In genomic region chr9:91913096-91913495, GRCh38 we compare ENCODE assay signal across 20 cellular contexts. TPM values are rescaled to one million over a fixed set of nuclear protein-coding genes. Genes with fewer than 3 reads are reported as not detected.
DNase-seq lines count a peak whose midpoint lies in the region; ATAC-seq and TF ChIP-seq lines count a peak whose summit lies in the region.
"Had no signal": no experiment of that assay in that cellular context is flagged by ENCODE, and none has a peak within 500 bp of the region (broad histone marks: within the 10 kb centered on the region; RNA-seq: fewer than 3 reads in every experiment).

No MANE protein-coding gene starts in this region.

- peaks cover 5% of the 10 kb centered on the region; the same call in 1 of the 2 replicates for H3K4me1 ChIP-seq in GM23248 (ENCODE audit: insufficient read depth)
- peaks cover 18% of the 10 kb centered on the region for H3K4me1 ChIP-seq in endodermal cell (ENCODE audit: control insufficient read depth, insufficient read depth, low read length)
- no peaks in the 10 kb centered on the region for H3K4me1 ChIP-seq in foreskin keratinocyte
- H3K4me1 ChIP-seq in stomach smooth muscle (ENCODE audit: control insufficient read depth, insufficient read depth, low read length): peaks cover 18% of the 10 kb centered on the region
- peaks cover 0 to 8% (median 0%) of the 10 kb centered on the region in 12 donors for H3K4me1 ChIP-seq in heart left ventricle
- peaks cover 2% of the 10 kb centered on the region for H3K4me1 ChIP-seq in right cardiac atrium (ENCODE audit: control insufficient read depth, insufficient read depth, low read length)
- H3K4me1 ChIP-seq: Caco-2, HAP-1 had no signal

- H3K4me1 Mint-ChIP-seq in endodermal cell: peaks cover 38% of the 10 kb centered on the region
- H3K4me1 Mint-ChIP-seq: B cell; CD4-positive, CD25-positive, alpha-beta regulatory T cell had no signal

- TF ChIP-seq CTCF in endodermal cell (conservative IDR thresholded peaks at IDR 0.05) (no peak), foreskin keratinocyte (conservative IDR thresholded peaks at IDR 0.05) (no peak), heart left ventricle (IDR thresholded peaks at IDR 0.05) (no peak)

- H4K20me1 ChIP-seq in GM23248 (ENCODE audit: insufficient read depth): no peaks in the 10 kb centered on the region
- H4K20me1 ChIP-seq: BLaER1 had no signal

- H3K79me2 ChIP-seq in GM23248 (ENCODE audit: insufficient read depth): peaks cover 12% of the 10 kb centered on the region; the same call in 1 of the 2 replicates

- no peaks in the 10 kb centered on the region for H3K9me3 ChIP-seq in GM23248 (ENCODE audit: low read depth)
- no peaks in the 10 kb centered on the region for H3K9me3 ChIP-seq in endodermal cell (ENCODE audit: control insufficient read depth, low read length)
- no peaks in the 10 kb centered on the region for H3K9me3 ChIP-seq in stomach smooth muscle (ENCODE audit: control insufficient read depth in 2 of 2, low read length in 2 of 2)
- H3K9me3 ChIP-seq in heart left ventricle: no peaks in the 10 kb centered on the region
- H3K9me3 ChIP-seq in right cardiac atrium (ENCODE audit: control insufficient read depth, low read length): no peaks in the 10 kb centered on the region
- H3K9me3 ChIP-seq: Caco-2, HAP-1 had no signal

- no peak overlapping the region for H3K27ac Mint-ChIP-seq in endodermal cell
- H3K27ac Mint-ChIP-seq: B cell; CD4-positive, CD25-positive, alpha-beta regulatory T cell; CD8-positive, alpha-beta T cell; HFFc6 had no signal

- no peak overlapping the region for H3K4me2 ChIP-seq in GM23248 (ENCODE audit: unreplicated experiment)

- peak; percentile 51 for ATAC-seq in foreskin keratinocyte
- ATAC-seq in heart left ventricle: no peak
- ATAC-seq in HG03097 (IDR thresholded peaks at IDR 0.05; ENCODE audit: low FRiP score, unreplicated experiment): no peak
- ATAC-seq in right cardiac atrium: no peak
- ATAC-seq: CD8-positive, alpha-beta T cell had no signal

- no peak overlapping the region for H3K27ac ChIP-seq in GM23248
- no peak overlapping the region for H3K27ac ChIP-seq in endodermal cell (ENCODE audit: low read depth, low read length)
- H3K27ac ChIP-seq in foreskin keratinocyte: no peak overlapping the region
- peak overlapping the region; percentile 18 for H3K27ac ChIP-seq in stomach smooth muscle (ENCODE audit: low read length)
- no peak overlapping the region for H3K27ac ChIP-seq in heart left ventricle
- no peak overlapping the region for H3K27ac ChIP-seq in right cardiac atrium (ENCODE audit: low read length)
- H3K27ac ChIP-seq: 22Rv1, BLaER1, C4-2B had no signal

- DNase-seq in GM23248: peak; percentile 19
- peak; percentile 2 for DNase-seq in endodermal cell
- DNase-seq in foreskin keratinocyte: peak in 1 of 2 donors; percentile 44
- no peak for DNase-seq in heart left ventricle
- no peak for DNase-seq in right cardiac atrium
- DNase-seq in mucosa of gallbladder (ENCODE audit: low spot score): no peak
- DNase-seq: Caco-2; CD4-positive, CD25-positive, alpha-beta regulatory T cell; CD8-positive, alpha-beta T cell; DMS153; DND-41; GOT3; HFFc6 had no signal

- H3K9ac ChIP-seq in GM23248 (no peak overlapping the region), endodermal cell (ENCODE audit: extremely low read depth, low read length, poor library complexity, severe bottlenecking) (no peak overlapping the region), stomach smooth muscle (ENCODE audit: low read length in 2 of 2) (no peak overlapping the region)
- H3K9ac ChIP-seq: BLaER1 had no signal

- H3K9me2 ChIP-seq in GM23248 (ENCODE audit: insufficient read depth): no peaks in the 10 kb centered on the region

- 45% methylated on average over 2 of the region's 2 CpGs for WGBS in GM23248 (ENCODE audit: low coverage in 1 of 2, low lambda C conversion rate in 2 of 2, missing lambda C conversion rate in 2 of 2), 2 experiments
- 93 to 94% methylated on average over 2 of the region's 2 CpGs for WGBS in endodermal cell (ENCODE audit: insufficient coverage in 1 of 2, insufficient read length in 1 of 2), 2 experiments
- 76 to 83% (median 83%) methylated on average over 2 of the region's 2 CpGs for WGBS in heart left ventricle, 4 donors
- 78% methylated on average over 2 of the region's 2 CpGs for WGBS in right cardiac atrium

- H3K27me3 ChIP-seq in GM23248 (replicated peaks; ENCODE audit: insufficient read depth) (no peaks in the 10 kb centered on the region), endodermal cell (ENCODE audit: control insufficient read depth, insufficient read depth, low read length, poor library complexity, severe bottlenecking) (no peaks in the 10 kb centered on the region), foreskin keratinocyte (no peaks in the 10 kb centered on the region), stomach smooth muscle (ENCODE audit: control insufficient read depth in 1 of 2, insufficient read depth in 2 of 2, low read length in 2 of 2) (no peaks in the 10 kb centered on the region), heart left ventricle (peaks cover 0 to 4% (median 0%) of the 10 kb centered on the region in 9 donors), right cardiac atrium (ENCODE audit: control insufficient read depth, insufficient read depth) (no peaks in the 10 kb centered on the region)
- H3K27me3 ChIP-seq: BLaER1 had no signal

- H3K4me3 Mint-ChIP-seq in endodermal cell: no peak overlapping the region
- H3K4me3 Mint-ChIP-seq: B cell; CD4-positive, CD25-positive, alpha-beta regulatory T cell; CD8-positive, alpha-beta T cell; HFFc6 had no signal

- intact Hi-C loops in heart left ventricle (cut with DNase I) (no loop called here), right cardiac atrium (cut with DNase I) (no loop called here)

- H2AFZ ChIP-seq in GM23248: no peak overlapping the region

- H3K27me3 Mint-ChIP-seq in endodermal cell (ENCODE audit: insufficient read depth): peaks cover 9% of the 10 kb centered on the region
- H3K27me3 Mint-ChIP-seq: CD4-positive, CD25-positive, alpha-beta regulatory T cell had no signal

- peaks cover 55% of the 10 kb centered on the region for H3K36me3 Mint-ChIP-seq in endodermal cell (ENCODE audit: low read depth)
- H3K36me3 Mint-ChIP-seq: CD4-positive, CD25-positive, alpha-beta regulatory T cell; CD8-positive, alpha-beta T cell had no signal

- H3K36me3 ChIP-seq in GM23248 (ENCODE audit: low read depth) (no peaks in the 10 kb centered on the region), endodermal cell (ENCODE audit: control insufficient read depth, insufficient read depth, low read length) (peaks cover 63% of the 10 kb centered on the region), stomach smooth muscle (ENCODE audit: control insufficient read depth in 2 of 2, insufficient read depth in 2 of 2, low read length in 2 of 2) (no peaks in the 10 kb centered on the region), heart left ventricle (no peaks in the 10 kb centered on the region)
- H3K36me3 ChIP-seq: BLaER1, HAP-1 had no signal

- in situ Hi-C loops in GM23248 (cut with MboI): no loop called here

- H3K4me3 ChIP-seq in GM23248 (no peak overlapping the region), endodermal cell (ENCODE audit: low read length) (no peak overlapping the region), stomach smooth muscle (ENCODE audit: low read length in 2 of 2) (no peak overlapping the region), heart left ventricle (no peak overlapping the region), right cardiac atrium (ENCODE audit: low read length) (no peak overlapping the region)
- H3K4me3 ChIP-seq: BLaER1, HAP-1 had no signal

- no peak for TF ChIP-seq POLR2A in heart left ventricle (IDR thresholded peaks at IDR 0.05)

- H3F3A ChIP-seq in GM23248 (ENCODE audit: insufficient read depth): no peaks in the 10 kb centered on the region

- no peaks in the 10 kb centered on the region for H3K9me3 Mint-ChIP-seq in endodermal cell
- H3K9me3 Mint-ChIP-seq: CD4-positive, CD25-positive, alpha-beta regulatory T cell; CD8-positive, alpha-beta T cell; HFFc6 had no signal

RNA-seq across cellular contexts. Expression of gene ROR2, which starts 36.9 kb away (rescaled TPM):
- 8.2 and 12.9 TPM in 2 replicates for total RNA-seq in GM23248 (2014; rRNA removed; shearing (Covaris generic))
- polyA plus RNA-seq in GM23248 (2016; fragmentation: Nextera tagmentation; extraction: Ambion mirVana) (7.1 and 7.7 TPM in 2 replicates), foreskin keratinocyte (0.94 and 1.3 TPM in 2 replicates), heart left ventricle (under 1 TPM; 0.23 to 0.39 TPM), right cardiac atrium (20.1 TPM)
- total RNA-seq in endodermal cell (100 to 1,000 TPM; 104 to 160 TPM), foreskin keratinocyte (1.2 and 2.0 TPM in 2 replicates), heart left ventricle (1 to 10 TPM in 3 of 9 donors, under 1 TPM in 6; 0.18 to 9.0 (median 0.50) TPM), right cardiac atrium (10 to 100 TPM; 33.7 to 38.9 (median 36.0) TPM), mucosa of gallbladder (21.5 TPM)
- 39.8 TPM for polyA plus RNA-seq in endodermal cell (2013, experiment 1 of 2)
- polyA plus RNA-seq in endodermal cell (2013, experiment 2 of 2): 40.9 TPM
- polyA plus RNA-seq: CD4-positive, CD25-positive, alpha-beta regulatory T cell had no signal

Comparison
In these comparisons a context has a peak if more than half of its experiments do, and no peak if none do; other contexts are left out.
1. DNase-seq: peak in GM23248 (single experiment) and endodermal cell (single experiment); none in heart left ventricle (0 of 5), right cardiac atrium (0 of 3) and mucosa of gallbladder (single experiment).